In genomic region chr5:57594436-57594835, GRCh38 we compare ENCODE assay signal across 32 cellular contexts.
"Had no signal": no experiment of that assay in that cellular context is flagged by ENCODE, and none has a peak within 500 bp of the region (broad histone marks: within the 10 kb centered on the region; RNA-seq: fewer than 3 reads in every experiment).

No MANE protein-coding gene starts in this region.

- H3K36me3 ChIP-seq: adrenal gland, colonic mucosa, esophagus squamous epithelium had no signal

- H3K9me3 Mint-ChIP-seq: activated CD4-positive, alpha-beta memory T cell treated with anti-CD3 and anti-CD28 coated beads for 36 hours; activated CD4-positive, alpha-beta T cell treated with anti-CD3 and anti-CD28 coated beads, Interleukin-2, amount 10 ng/mL, durations not matched to agents 24 days and 14 days; activated naive CD4-positive, alpha-beta T cell treated with anti-CD3 and anti-CD28 coated beads for 36 hours; activated naive CD4-positive, alpha-beta T cell treated with anti-CD3 and anti-CD28 coated beads, Interleukin-2, amount 50 U/mL, for 24 hours; activated naive CD8-positive, alpha-beta T cell treated with anti-CD3 and anti-CD28 coated beads for 36 hours; activated naive CD8-positive, alpha-beta T cell treated with anti-CD3 and anti-CD28 coated beads, Interleukin-2, amount 50 U/mL, for 24 hours; activated T-helper 1 cell treated with anti-CD3 and anti-CD28 coated beads, Interleukin-12 subunit alpha, Interleukin-12 subunit beta, Interleukin-2, Interleukin-4 antibody, amounts not matched to agents 30 ng/mL and 10 ng/mL and 1 ng/mL, durations not matched to agents 14 hours and 24 hours and 36 hours; activated T-helper 2 cell treated with anti-CD3 and anti-CD28 coated beads, Interferon-gamma antibody, Interleukin-2, Interleukin-4, amounts not matched to agents 10 μg/mL and 5 μg/mL and 100 μg/mL, durations not matched to agents 14 hours and 24 hours and 36 hours; T-helper 2 cell treated with Interferon-gamma antibody and Interleukin-4, amounts not matched to agents 5 μg/mL and 100 μg/mL, for 36 hours had no signal

- H3K4me1 ChIP-seq: adrenal gland, body of pancreas, colonic mucosa, esophagus squamous epithelium had no signal

- H3K27ac Mint-ChIP-seq: activated CD4-positive, alpha-beta memory T cell treated with anti-CD3 and anti-CD28 coated beads for 36 hours; activated CD4-positive, alpha-beta T cell treated with anti-CD3 and anti-CD28 coated beads for 36 hours; activated CD4-positive, alpha-beta T cell treated with anti-CD3 and anti-CD28 coated beads, Interleukin-2, amount 10 ng/mL, durations not matched to agents 24 days and 14 days; activated CD8-positive, alpha-beta memory T cell treated with anti-CD3 and anti-CD28 coated beads, Interleukin-2, amount 10 ng/mL, durations not matched to agents 7 days and 5 days; activated CD8-positive, alpha-beta T cell treated with anti-CD3 and anti-CD28 coated beads, Interleukin-2, amount 10 ng/mL, durations not matched to agents 7 days and 5 days; activated naive CD4-positive, alpha-beta T cell treated with anti-CD3 and anti-CD28 coated beads for 36 hours; activated naive CD4-positive, alpha-beta T cell treated with anti-CD3 and anti-CD28 coated beads, Interleukin-2, amount 50 U/mL, for 24 hours; activated naive CD8-positive, alpha-beta T cell treated with anti-CD3 and anti-CD28 coated beads for 36 hours; activated naive CD8-positive, alpha-beta T cell treated with anti-CD3 and anti-CD28 coated beads, Interleukin-2, amount 50 U/mL, for 24 hours; activated T-helper 1 cell treated with anti-CD3 and anti-CD28 coated beads, Interleukin-12 subunit alpha, Interleukin-12 subunit beta, Interleukin-2, Interleukin-4 antibody, amounts not matched to agents 30 ng/mL and 10 ng/mL and 1 ng/mL, durations not matched to agents 14 hours and 24 hours and 36 hours; activated T-helper 2 cell treated with anti-CD3 and anti-CD28 coated beads, Interferon-gamma antibody, Interleukin-2, Interleukin-4, amounts not matched to agents 10 μg/mL and 5 μg/mL and 100 μg/mL, durations not matched to agents 14 hours and 24 hours and 36 hours; T-helper 17 cell; T-helper 2 cell treated with Interferon-gamma antibody and Interleukin-4, amounts not matched to agents 5 μg/mL and 100 μg/mL, for 36 hours had no signal

- H3K27me3 Mint-ChIP-seq: activated CD4-positive, alpha-beta T cell treated with anti-CD3 and anti-CD28 coated beads, Interleukin-2, amount 10 ng/mL, durations not matched to agents 24 days and 14 days; activated CD8-positive, alpha-beta memory T cell treated with anti-CD3 and anti-CD28 coated beads, Interleukin-2, amount 10 ng/mL, durations not matched to agents 7 days and 5 days; activated naive CD8-positive, alpha-beta T cell treated with anti-CD3 and anti-CD28 coated beads for 36 hours; activated naive CD8-positive, alpha-beta T cell treated with anti-CD3 and anti-CD28 coated beads, Interleukin-2, amount 50 U/mL, for 24 hours had no signal

- H3K9me3 ChIP-seq: adrenal gland, body of pancreas, colonic mucosa, esophagus squamous epithelium had no signal

- H3K36me3 Mint-ChIP-seq: activated CD4-positive, alpha-beta memory T cell treated with anti-CD3 and anti-CD28 coated beads for 36 hours; activated CD8-positive, alpha-beta memory T cell treated with anti-CD3 and anti-CD28 coated beads, Interleukin-2, amount 10 ng/mL, durations not matched to agents 7 days and 5 days; activated naive CD4-positive, alpha-beta T cell treated with anti-CD3 and anti-CD28 coated beads, Interleukin-2, amount 50 U/mL, for 24 hours; activated naive CD8-positive, alpha-beta T cell treated with anti-CD3 and anti-CD28 coated beads for 36 hours had no signal

- ATAC-seq: activated CD4-positive, alpha-beta T cell treated with anti-CD3 and anti-CD28 coated beads for 36 hours; activated CD8-positive, alpha-beta memory T cell treated with anti-CD3 and anti-CD28 coated beads, Interleukin-2, amount 10 ng/mL, durations not matched to agents 7 days and 5 days; activated CD8-positive, alpha-beta T cell treated with anti-CD3 and anti-CD28 coated beads, Interleukin-2, amount 10 ng/mL, durations not matched to agents 7 days and 5 days; activated naive CD8-positive, alpha-beta T cell treated with anti-CD3 and anti-CD28 coated beads, Interleukin-2, amount 50 U/mL, for 24 hours; body of pancreas; T-helper 17 cell had no signal

- H3K4me1 Mint-ChIP-seq: activated CD4-positive, alpha-beta T cell treated with anti-CD3 and anti-CD28 coated beads, Interleukin-2, amount 10 ng/mL, durations not matched to agents 24 days and 14 days; activated CD8-positive, alpha-beta memory T cell treated with anti-CD3 and anti-CD28 coated beads, Interleukin-2, amount 10 ng/mL, durations not matched to agents 7 days and 5 days; activated naive CD4-positive, alpha-beta T cell treated with anti-CD3 and anti-CD28 coated beads, Interleukin-2, amount 50 U/mL, for 24 hours; activated naive CD8-positive, alpha-beta T cell treated with anti-CD3 and anti-CD28 coated beads for 36 hours; activated naive CD8-positive, alpha-beta T cell treated with anti-CD3 and anti-CD28 coated beads, Interleukin-2, amount 50 U/mL, for 24 hours; T-helper 17 cell had no signal

- H3K27ac ChIP-seq: adrenal gland, body of pancreas, colonic mucosa, epithelial cell of prostate, esophagus squamous epithelium had no signal

- H3K27me3 ChIP-seq: adrenal gland, body of pancreas, colonic mucosa, esophagus squamous epithelium had no signal

- H3K4me3 ChIP-seq: adrenal gland, body of pancreas, colonic mucosa, esophagus squamous epithelium had no signal

- DNase-seq: activated CD4-positive, alpha-beta memory T cell treated with anti-CD3 and anti-CD28 coated beads for 36 hours; activated CD4-positive, alpha-beta T cell treated with anti-CD3 and anti-CD28 coated beads for 36 hours; activated CD4-positive, alpha-beta T cell treated with anti-CD3 and anti-CD28 coated beads, Interleukin-2, amount 10 ng/mL, durations not matched to agents 24 days and 14 days; activated CD4-positive, CD25-positive, alpha-beta regulatory T cell; activated CD4-positive, CD25-positive, alpha-beta regulatory T cell treated with anti-CD3 and anti-CD28 coated beads, Interleukin-2, amount 50 U/mL, for 72 hours; activated CD8-positive, alpha-beta memory T cell treated with anti-CD3 and anti-CD28 coated beads, Interleukin-2, amount 10 ng/mL, durations not matched to agents 7 days and 5 days; activated CD8-positive, alpha-beta memory T cell treated with anti-CD3 and anti-CD28 coated beads, Interleukin-2, amount 50 U/mL, for 4 hours; activated CD8-positive, alpha-beta T cell treated with anti-CD3 and anti-CD28 coated beads, Interleukin-2, amount 10 ng/mL, durations not matched to agents 7 days and 5 days; activated effector memory CD4-positive, alpha-beta T cell treated with anti-CD3 and anti-CD28 coated beads, Interleukin-2, amount 50 U/mL, for 16 hours; activated naive CD4-positive, alpha-beta T cell treated with anti-CD3 and anti-CD28 coated beads for 36 hours; activated naive CD8-positive, alpha-beta T cell treated with anti-CD3 and anti-CD28 coated beads for 36 hours; activated naive CD8-positive, alpha-beta T cell treated with anti-CD3 and anti-CD28 coated beads, Interleukin-2, amount 50 U/mL, for 24 hours; activated T-cell treated with anti-CD3 and anti-CD28 coated beads, Interleukin-2, amount 50 U/mL, for 1 hour; activated T-cell treated with anti-CD3 and anti-CD28 coated beads, Interleukin-2, amount 50 U/mL, for 48 hours; adrenal gland; amygdala; aorta; body of pancreas; caudate nucleus; cerebellar nuclear complex; colonic mucosa; effector CD8-positive, alpha-beta T cell; esophagus squamous epithelium; head of caudate nucleus; T-helper 1 cell; T-helper 17 cell; T1000 had no signal

- H3K4me3 Mint-ChIP-seq: activated CD4-positive, alpha-beta memory T cell treated with anti-CD3 and anti-CD28 coated beads for 36 hours; activated CD4-positive, alpha-beta T cell treated with anti-CD3 and anti-CD28 coated beads for 36 hours; activated CD4-positive, alpha-beta T cell treated with anti-CD3 and anti-CD28 coated beads, Interleukin-2, amount 10 ng/mL, durations not matched to agents 24 days and 14 days; activated CD8-positive, alpha-beta memory T cell treated with anti-CD3 and anti-CD28 coated beads, Interleukin-2, amount 10 ng/mL, durations not matched to agents 7 days and 5 days; activated CD8-positive, alpha-beta T cell treated with anti-CD3 and anti-CD28 coated beads, Interleukin-2, amount 10 ng/mL, durations not matched to agents 7 days and 5 days; activated naive CD4-positive, alpha-beta T cell treated with anti-CD3 and anti-CD28 coated beads for 36 hours; activated naive CD4-positive, alpha-beta T cell treated with anti-CD3 and anti-CD28 coated beads, Interleukin-2, amount 50 U/mL, for 24 hours; activated naive CD8-positive, alpha-beta T cell treated with anti-CD3 and anti-CD28 coated beads for 36 hours; activated naive CD8-positive, alpha-beta T cell treated with anti-CD3 and anti-CD28 coated beads, Interleukin-2, amount 50 U/mL, for 24 hours; activated T-helper 1 cell treated with anti-CD3 and anti-CD28 coated beads, Interleukin-12 subunit alpha, Interleukin-12 subunit beta, Interleukin-2, Interleukin-4 antibody, amounts not matched to agents 30 ng/mL and 10 ng/mL and 1 ng/mL, durations not matched to agents 14 hours and 24 hours and 36 hours; T-helper 17 cell; T-helper 2 cell treated with Interferon-gamma antibody and Interleukin-4, amounts not matched to agents 5 μg/mL and 100 μg/mL, for 36 hours had no signal
